Comparison of ENCODE assay signal across 17 cellular contexts in genomic region chr6:8535505-8535904, GRCh38.
"Had no signal": no experiment of that assay in that cellular context is flagged by ENCODE, and none has a peak within 500 bp of the region (broad histone marks: within the 10 kb centered on the region; RNA-seq: fewer than 3 reads in every experiment).

No MANE protein-coding gene starts in this region.

- DNase-seq: dorsolateral prefrontal cortex; effector CD4-positive, alpha-beta T cell; endodermal cell; left ventricle myocardium superior; lower lobe of right lung; naive thymus-derived CD8-positive, alpha-beta T cell; nephron progenitor cell; psoas muscle; right cardiac atrium; stimulated activated CD4-positive, alpha-beta T cell treated with anti-CD3 and anti-CD28 coated beads, Interleukin-15, amount 100 ng/mL, for 24 hours; stimulated activated CD4-positive, alpha-beta T cell treated with anti-CD3 and anti-CD28 coated beads, Interleukin-2, amount 100 ng/mL, for 48 hours; stimulated activated naive B cell treated with anti-CD40 and anti-IgM and Interleukin-4, amounts not matched to agents 10 μg/mL and 1 μg/mL and 100 μg/mL, for 72 hours; upper lobe of left lung had no signal

- H3K27ac ChIP-seq: dorsolateral prefrontal cortex, esophagus muscularis mucosa, lower lobe of right lung, psoas muscle, skin epidermis, thoracic aorta, tibial nerve, upper lobe of left lung had no signal

- H3K4me3 ChIP-seq: dorsolateral prefrontal cortex, esophagus muscularis mucosa, lower lobe of right lung, psoas muscle, skin epidermis, thoracic aorta, tibial nerve, upper lobe of left lung had no signal

- H3K27me3 ChIP-seq: dorsolateral prefrontal cortex, esophagus muscularis mucosa, tibial nerve, upper lobe of left lung had no signal

- H3K9me3 ChIP-seq: thoracic aorta had no signal

- ATAC-seq: left ventricle myocardium superior; lower lobe of right lung; naive thymus-derived CD8-positive, alpha-beta T cell; psoas muscle; right cardiac atrium; stimulated activated naive B cell treated with anti-CD40 and anti-IgM and Interleukin-4, amounts not matched to agents 10 μg/mL and 1 μg/mL and 100 μg/mL, for 72 hours had no signal

- H3K36me3 ChIP-seq: esophagus muscularis mucosa, lower lobe of right lung, thoracic aorta, tibial nerve, upper lobe of left lung had no signal

- H3K4me1 ChIP-seq: esophagus muscularis mucosa, lower lobe of right lung, psoas muscle, tibial nerve, upper lobe of left lung had no signal
